In the genomic region with DNA sequence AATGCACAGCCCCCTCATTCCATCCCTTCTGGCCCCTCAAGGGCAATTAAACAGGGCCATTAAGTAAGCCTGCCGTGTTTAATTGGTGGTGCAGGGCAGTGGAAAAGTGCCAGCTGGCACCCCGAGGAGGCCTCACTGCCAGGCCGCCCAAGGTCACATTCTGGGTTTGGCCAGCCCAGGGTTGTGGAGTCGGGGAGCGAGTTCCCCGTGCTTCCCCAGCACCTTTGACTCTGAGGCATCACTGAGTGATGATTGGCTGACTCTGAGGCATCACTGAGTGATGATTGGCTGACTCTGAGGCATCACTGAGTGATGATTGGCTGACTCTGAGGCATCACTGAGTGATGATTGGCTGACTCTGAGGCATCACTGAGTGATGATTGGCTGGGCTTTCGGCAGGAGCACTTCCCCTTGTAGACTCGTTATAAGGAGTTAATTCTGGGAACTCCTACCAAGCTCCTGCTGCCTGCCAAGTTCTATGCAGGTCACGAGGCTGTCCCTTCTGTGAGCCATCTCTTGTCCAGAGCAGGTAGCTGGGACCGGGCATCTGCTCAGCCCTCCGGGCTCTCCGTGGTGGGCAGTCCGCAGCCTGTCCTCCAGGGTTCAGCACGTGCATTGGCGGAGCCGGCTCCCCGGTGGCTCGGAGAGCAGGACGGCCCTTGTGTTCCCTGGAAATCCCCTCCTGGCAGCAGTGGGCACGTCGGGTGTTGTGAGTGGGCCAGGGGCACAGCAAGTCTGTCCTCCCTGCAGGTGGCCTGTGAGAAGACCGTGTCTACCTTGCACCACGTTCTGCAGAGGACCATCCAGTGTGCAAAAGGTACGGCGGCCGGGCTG, we compare ENCODE assay signal across 1 cellular context.
TF ChIP-seq lines count a peak whose summit lies in the region.

No MANE protein-coding gene starts in this region.

TF ChIP-seq in K562, 482 proteins besides CTCF, POLR2A, EP300 and RAD21:
- TF ChIP-seq HNRNPL (IDR thresholded peaks at IDR 0.05; ENCODE audit: low read depth, low read length), result no peak
- TF ChIP-seq L3MBTL2 (IDR thresholded peaks at IDR 0.05), result no peak
- peak; percentile 54 for TF ChIP-seq SPI1 (IDR thresholded peaks at IDR 0.05; ENCODE audit: borderline replicate concordance, low read depth, low read length)
- TF ChIP-seq MBD2 (IDR thresholded peaks at IDR 0.05; ENCODE audit: borderline replicate concordance, low read depth), result peak; percentile 90
- TF ChIP-seq LEF1 (IDR thresholded peaks at IDR 0.05), result peak; percentile 78
- TF ChIP-seq HNRNPLL (IDR thresholded peaks at IDR 0.05; ENCODE audit: low read depth, low read length, poor library complexity, severe bottlenecking), result no peak
- TF ChIP-seq BRD4 (IDR thresholded peaks at IDR 0.05), result no peak
- TF ChIP-seq ZKSCAN3 (CRISPR knock-in tag; IDR thresholded peaks at IDR 0.05), result no peak
- TF ChIP-seq CREB1 (IDR thresholded peaks at IDR 0.05), result no peak
- 0 out of 2 replicates have a peak, but pooled peaks have one; percentile 5 for TF ChIP-seq CREB1 (CRISPR knock-in tag; IDR thresholded peaks at IDR 0.05)
- TF ChIP-seq RBFOX2 (IDR thresholded peaks at IDR 0.05; ENCODE audit: low read depth, low read length), result no peak
- TF ChIP-seq ARHGAP35 (IDR thresholded peaks at IDR 0.05; ENCODE audit: partially characterized antibody), result no peak
- no peak for TF ChIP-seq SIN3A (IDR thresholded peaks at IDR 0.05; ENCODE audit: borderline replicate concordance in 2 of 2, control insufficient read depth in 1 of 2, low read depth in 2 of 2, low read length in 2 of 2)
- peak; percentile 50 for TF ChIP-seq RBM22 (IDR thresholded peaks at IDR 0.05; ENCODE audit: low read depth, low read length, poor library complexity, severe bottlenecking)
- TF ChIP-seq ASH1L (IDR thresholded peaks at IDR 0.05; ENCODE audit: borderline replicate concordance, low read depth, partially characterized antibody), result peak; percentile 92
- peak; percentile 68; the same call in 1 of the 2 replicates for TF ChIP-seq CHD2 (IDR thresholded peaks at IDR 0.05; ENCODE audit: low read depth, low read length)
- no peak for TF ChIP-seq ZFP36 (IDR thresholded peaks at IDR 0.05; ENCODE audit: low read depth, low read length, partially characterized antibody)
- TF ChIP-seq NEUROD1 (IDR thresholded peaks at IDR 0.05; ENCODE audit: borderline replicate concordance, low read depth, low read length, partially characterized antibody), result peak; percentile 74
- no peak for TF ChIP-seq ATF1 (CRISPR knock-in tag; IDR thresholded peaks at IDR 0.05)
- TF ChIP-seq ATF1 (tag; IDR thresholded peaks at IDR 0.05), result peak; percentile 74; the same call in 1 of the 2 replicates
- 0 out of 2 replicates have a peak, but pooled peaks have one; percentile 25 for TF ChIP-seq CREM (IDR thresholded peaks at IDR 0.05; ENCODE audit: low read depth)
- TF ChIP-seq KAT2B (IDR thresholded peaks at IDR 0.05; ENCODE audit: low read depth, low read length), result no peak
- TF ChIP-seq, protein P1, sequence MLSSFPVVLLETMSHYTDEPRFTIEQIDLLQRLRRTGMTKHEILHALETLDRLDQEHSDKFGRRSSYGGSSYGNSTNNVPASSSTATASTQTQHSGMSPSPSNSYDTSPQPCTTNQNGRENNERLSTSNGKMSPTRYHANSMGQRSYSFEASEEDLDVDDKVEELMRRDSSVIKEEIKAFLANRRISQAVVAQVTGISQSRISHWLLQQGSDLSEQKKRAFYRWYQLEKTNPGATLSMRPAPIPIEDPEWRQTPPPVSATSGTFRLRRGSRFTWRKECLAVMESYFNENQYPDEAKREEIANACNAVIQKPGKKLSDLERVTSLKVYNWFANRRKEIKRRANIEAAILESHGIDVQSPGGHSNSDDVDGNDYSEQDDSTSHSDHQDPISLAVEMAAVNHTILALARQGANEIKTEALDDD (IDR thresholded peaks at IDR 0.05), result no peak
- no peak for TF ChIP-seq NFE2 (IDR thresholded peaks at IDR 0.05; ENCODE audit: low read depth)
- peak; percentile 98 for TF ChIP-seq FOS (IDR thresholded peaks at IDR 0.05; ENCODE audit: extremely low read depth, insufficient read length)
- peak; percentile 94 for TF ChIP-seq NFYB (IDR thresholded peaks at IDR 0.05; ENCODE audit: extremely low read depth, insufficient read length)
